ENCODE assay signal across 8 cellular contexts in genomic region chr19:2495651-2496316, GRCh38. TPM values are rescaled to one million over a fixed set of nuclear protein-coding genes. Genes with fewer than 3 reads are reported as not detected.
A peak's percentile ranks its signal among the peaks of the same experiment; 100 is the strongest.
DNase-seq lines count a peak whose midpoint lies in the region; ATAC-seq lines count a peak whose summit lies in the region.

No MANE protein-coding gene starts in this region.

- intact Hi-C loops in activated T-helper 1 cell treated with anti-CD3 and anti-CD28 coated beads, Interleukin-12 subunit alpha, Interleukin-12 subunit beta, Interleukin-2, Interleukin-4 antibody, amounts not matched to agents 30 ng/mL and 10 ng/mL and 1 ng/mL, durations not matched to agents 14 hours and 24 hours and 36 hours (cut with micrococcal nuclease) = loop anchor here (2.0 kb wide), 1 partner anchor 15 kb away; no protein-coding TSS in a partner anchor

- H3K4me1 ChIP-seq in skeletal muscle satellite cell (ENCODE audit: control insufficient read depth, insufficient read depth, low read length) = peaks cover 57% of the 10 kb centered on the region

- H3K9me3 Mint-ChIP-seq in activated T-helper 1 cell treated with anti-CD3 and anti-CD28 coated beads, Interleukin-12 subunit alpha, Interleukin-12 subunit beta, Interleukin-2, Interleukin-4 antibody, amounts not matched to agents 30 ng/mL and 10 ng/mL and 1 ng/mL, durations not matched to agents 14 hours and 24 hours and 36 hours = no peaks in the 10 kb centered on the region

- H3K4me1 Mint-ChIP-seq in activated T-helper 1 cell treated with anti-CD3 and anti-CD28 coated beads, Interleukin-12 subunit alpha, Interleukin-12 subunit beta, Interleukin-2, Interleukin-4 antibody, amounts not matched to agents 30 ng/mL and 10 ng/mL and 1 ng/mL, durations not matched to agents 14 hours and 24 hours and 36 hours (ENCODE audit: low read depth) = peaks cover 18% of the 10 kb centered on the region

- H3K4me2 ChIP-seq in skeletal muscle satellite cell (ENCODE audit: low read length) = peak overlapping the region; percentile 95

- peaks cover 26% of the 10 kb centered on the region for H3K27me3 Mint-ChIP-seq in activated T-helper 1 cell treated with anti-CD3 and anti-CD28 coated beads, Interleukin-12 subunit alpha, Interleukin-12 subunit beta, Interleukin-2, Interleukin-4 antibody, amounts not matched to agents 30 ng/mL and 10 ng/mL and 1 ng/mL, durations not matched to agents 14 hours and 24 hours and 36 hours (ENCODE audit: insufficient read depth)

- H3K36me3 Mint-ChIP-seq in activated T-helper 1 cell treated with anti-CD3 and anti-CD28 coated beads, Interleukin-12 subunit alpha, Interleukin-12 subunit beta, Interleukin-2, Interleukin-4 antibody, amounts not matched to agents 30 ng/mL and 10 ng/mL and 1 ng/mL, durations not matched to agents 14 hours and 24 hours and 36 hours (ENCODE audit: low read depth) = no peaks in the 10 kb centered on the region

- peak overlapping the region; percentile 49 for H3K4me3 Mint-ChIP-seq in activated T-helper 1 cell treated with anti-CD3 and anti-CD28 coated beads, Interleukin-12 subunit alpha, Interleukin-12 subunit beta, Interleukin-2, Interleukin-4 antibody, amounts not matched to agents 30 ng/mL and 10 ng/mL and 1 ng/mL, durations not matched to agents 14 hours and 24 hours and 36 hours

- H3K27me3 ChIP-seq in skeletal muscle satellite cell (ENCODE audit: control insufficient read depth, insufficient read depth, low read length) = no peaks in the 10 kb centered on the region

- H3K9me3 ChIP-seq in skeletal muscle satellite cell (replicated peaks; ENCODE audit: low read length) = no peaks in the 10 kb centered on the region

- H3K4me3 ChIP-seq in skeletal muscle satellite cell (ENCODE audit: low read length) = peak overlapping the region; percentile 22

- peak overlapping the region; percentile 97 for H3K9ac ChIP-seq in skeletal muscle satellite cell (ENCODE audit: low read depth, low read length)

- H3K27ac Mint-ChIP-seq in activated T-helper 1 cell treated with anti-CD3 and anti-CD28 coated beads, Interleukin-12 subunit alpha, Interleukin-12 subunit beta, Interleukin-2, Interleukin-4 antibody, amounts not matched to agents 30 ng/mL and 10 ng/mL and 1 ng/mL, durations not matched to agents 14 hours and 24 hours and 36 hours = no peak overlapping the region

- ATAC-seq in GM21786 (IDR thresholded peaks at IDR 0.05; ENCODE audit: unreplicated experiment) = no peak

- DNase-seq in GM03348 (ENCODE audit: low spot score) (peak; percentile 54), hepatic stellate cell (ENCODE audit: low spot score) (peak; percentile 69), RPMI8226 (no peak), DMS79 treated with DMSO at 0.1 percent for 48 hours (lab: John Stamatoyannopoulos, UW) (no peak)
- no peak for DNase-seq in activated T-helper 1 cell treated with anti-CD3 and anti-CD28 coated beads, Interleukin-12 subunit alpha, Interleukin-12 subunit beta, Interleukin-2, Interleukin-4 antibody, amounts not matched to agents 30 ng/mL and 10 ng/mL and 1 ng/mL, durations not matched to agents 14 hours and 24 hours and 36 hours (ENCODE audit: low spot score)
- DNase-seq in activated effector memory CD4-positive, alpha-beta T cell treated with anti-CD3 and anti-CD28 coated beads, Interleukin-2, amount 50 U/mL, for 16 hours = no peak

- H3K36me3 ChIP-seq in skeletal muscle satellite cell (ENCODE audit: insufficient read depth, low read length) = no peaks in the 10 kb centered on the region

RNA-seq across cellular contexts. Expression of gene GADD45B, which starts 19.9 kb away (rescaled TPM):
- total RNA-seq in activated T-helper 1 cell treated with anti-CD3 and anti-CD28 coated beads, Interleukin-12 subunit alpha, Interleukin-12 subunit beta, Interleukin-2, Interleukin-4 antibody, amounts not matched to agents 30 ng/mL and 10 ng/mL and 1 ng/mL, durations not matched to agents 14 hours and 24 hours and 36 hours = 129 and 132 TPM in 2 replicates
- 47.4 and 61.6 TPM in 2 replicates for total RNA-seq in skeletal muscle satellite cell (2012; rRNA removed)

RNA-seq across cellular contexts. Expression of gene LMNB2, which starts 39.0 kb away (rescaled TPM):
- total RNA-seq in activated T-helper 1 cell treated with anti-CD3 and anti-CD28 coated beads, Interleukin-12 subunit alpha, Interleukin-12 subunit beta, Interleukin-2, Interleukin-4 antibody, amounts not matched to agents 30 ng/mL and 10 ng/mL and 1 ng/mL, durations not matched to agents 14 hours and 24 hours and 36 hours = 109 and 116 TPM in 2 replicates
- 81.4 and 91.5 TPM in 2 replicates for total RNA-seq in skeletal muscle satellite cell (2012; rRNA removed)

Comparison
In these comparisons a context has a peak if more than half of its experiments do, and no peak if none do; other contexts are left out.
1. DNase-seq: peak in GM03348 (single experiment) and hepatic stellate cell (single experiment); none in activated T-helper 1 cell treated with anti-CD3 and anti-CD28 coated beads, Interleukin-12 subunit alpha, Interleukin-12 subunit beta, Interleukin-2, Interleukin-4 antibody, amounts not matched to agents 30 ng/mL and 10 ng/mL and 1 ng/mL, durations not matched to agents 14 hours and 24 hours and 36 hours (single experiment), activated effector memory CD4-positive, alpha-beta T cell treated with anti-CD3 and anti-CD28 coated beads, Interleukin-2, amount 50 U/mL, for 16 hours (single experiment), RPMI8226 (single experiment) and DMS79 treated with DMSO at 0.1 percent for 48 hours (single experiment).